22 cellular contexts compared by ENCODE assay signal in genomic region chr1:55826413-55827080, GRCh38.
A peak's percentile ranks its signal among the peaks of the same experiment; 100 is the strongest.
DNase-seq lines count a peak whose midpoint lies in the region; ATAC-seq lines count a peak whose summit lies in the region.
"Had no signal": no experiment of that assay in that cellular context is flagged by ENCODE, and none has a peak within 500 bp of the region (broad histone marks: within the 10 kb centered on the region; RNA-seq: fewer than 3 reads in every experiment).

No MANE protein-coding gene starts in this region.

- peak; percentile 60 for DNase-seq in GM04504 (ENCODE audit: low read depth)
- peak; percentile 77 for DNase-seq in SK-N-DZ (ENCODE audit: low spot score)
- peak; percentile 36 for DNase-seq in fibroblast of peridontal ligament (ENCODE audit: extremely low read depth)
- DNase-seq in renal cortical epithelial cell (ENCODE audit: low read depth): peak; percentile 53
- DNase-seq in amygdala (lab: John Stamatoyannopoulos, UW): no peak
- DNase-seq: activated CD4-positive, CD25-positive, alpha-beta regulatory T cell treated with anti-CD3 and anti-CD28 coated beads, Interleukin-2, amount 50 U/mL, for 72 hours; activated CD8-positive, alpha-beta T cell treated with anti-CD3 and anti-CD28 coated beads, Interleukin-2, amount 10 ng/mL, durations not matched to agents 7 days and 5 days; activated naive CD4-positive, alpha-beta T cell treated with Interleukin-2 at 50 U/mL for 16 hours; CD8-positive, alpha-beta memory T cell; cortex of kidney; endodermal cell; GDM1; glutamatergic neuron; NCI-H1417 treated with DMSO at 0.1 percent for 48 hours; NCI-H2081 treated with DMSO at 0.1 percent for 48 hours; NCI-H510A treated with DMSO at 0.1 percent for 48 hours; SHP77 treated with DMSO at 0.1 percent for 48 hours; stimulated activated CD4-positive, alpha-beta T cell treated with anti-CD3 and anti-CD28 coated beads, Interleukin-2, amount 100 ng/mL, for 24 hours; T-cell had no signal

- ATAC-seq in HG02973 (IDR thresholded peaks at IDR 0.05; ENCODE audit: unreplicated experiment) (no peak), HG02571 (IDR thresholded peaks at IDR 0.05; ENCODE audit: unreplicated experiment) (no peak)
- ATAC-seq: activated CD8-positive, alpha-beta T cell treated with anti-CD3 and anti-CD28 coated beads, Interleukin-2, amount 10 ng/mL, durations not matched to agents 7 days and 5 days; K562; T-cell had no signal

Comparison
In these comparisons a context has a peak if more than half of its experiments do, and no peak if none do; other contexts are left out.
1. DNase-seq: peak in GM04504 (single experiment), SK-N-DZ (single experiment), fibroblast of peridontal ligament (single experiment) and renal cortical epithelial cell (single experiment); none in amygdala (0 of 56).